ENCODE assay signal across 1 cellular context in genomic region chr18:9739516-9739915, GRCh38.
TF ChIP-seq lines count a peak whose summit lies in the region.

No MANE protein-coding gene starts in this region.

TF ChIP-seq in SK-N-SH treated with all-trans-retinoic acid at 6 μM for 48 hours, 23 proteins besides CTCF, POLR2A, EP300 and RAD21 (continued from another document):
- TF ChIP-seq PATZ1 (CRISPR knock-in tag; IDR thresholded peaks at IDR 0.05; ENCODE audit: borderline replicate concordance) (no peak), PPARA (CRISPR knock-in tag; IDR thresholded peaks at IDR 0.05; ENCODE audit: borderline replicate concordance) (no peak), ZFP30 (CRISPR knock-in tag; IDR thresholded peaks at IDR 0.05) (no peak), CSRNP3 (CRISPR knock-in tag; IDR thresholded peaks at IDR 0.05) (no peak)
